8 cellular contexts compared by ENCODE assay signal in the genomic region with DNA sequence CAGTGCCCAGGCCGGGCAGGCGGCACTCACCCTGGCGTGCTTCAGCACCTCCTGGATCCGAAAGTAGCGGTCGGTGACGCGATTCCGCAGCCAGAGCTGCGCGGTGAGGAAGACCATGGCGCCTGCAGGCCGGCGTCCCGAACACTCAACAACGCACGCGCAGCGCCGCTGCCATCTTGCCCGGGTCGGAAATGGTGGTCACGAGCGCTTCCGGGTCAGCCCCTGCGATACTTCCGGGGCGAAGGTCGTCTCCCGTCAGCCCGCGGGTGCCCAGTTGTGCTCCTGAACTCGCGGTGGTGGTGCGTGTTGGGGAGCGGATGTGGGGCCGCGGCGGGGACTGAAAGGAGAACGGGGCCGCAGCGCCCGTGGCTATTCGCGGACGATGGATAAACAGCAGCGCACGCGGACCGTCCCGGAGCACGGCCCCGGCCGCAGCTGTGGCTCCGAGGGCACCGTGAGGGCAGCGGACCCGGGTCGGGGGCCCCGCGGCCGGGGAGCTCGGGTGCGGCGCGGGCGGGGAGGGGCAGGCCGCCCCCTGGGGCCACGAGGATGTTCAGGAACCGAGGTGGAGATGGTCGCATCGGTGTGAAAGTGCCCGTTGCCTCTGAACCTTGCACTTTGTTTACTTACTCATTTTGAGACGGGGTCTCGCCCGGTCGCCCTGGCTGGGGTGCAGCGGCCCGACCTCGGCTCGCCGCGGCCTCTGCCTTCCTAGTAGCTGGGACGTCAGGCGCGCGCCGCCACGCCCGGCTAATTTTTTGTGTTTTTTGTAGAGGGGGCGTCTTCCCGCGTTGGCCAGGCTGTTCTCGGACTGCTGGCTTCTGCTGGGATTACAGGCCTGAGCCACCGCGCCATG. TPM values are rescaled to one million over a fixed set of nuclear protein-coding genes. Genes with fewer than 3 reads are reported as not detected.
DNase-seq lines count a peak whose midpoint lies in the region; ATAC-seq, FAIRE-seq and TF ChIP-seq lines count a peak whose summit lies in the region.

A gene (minus strand): TSS at position 193 of the 856 bp plus-strand sequence. CDS start 76 bp downstream, at position 117.

- peak within 1 kb of the TSS; percentile 88 for H3K4me3 Mint-ChIP-seq in activated T-helper 2 cell treated with anti-CD3 and anti-CD28 coated beads, Interferon-gamma antibody, Interleukin-2, Interleukin-4, amounts not matched to agents 10 μg/mL and 5 μg/mL and 100 μg/mL, durations not matched to agents 14 hours and 24 hours and 36 hours (ENCODE audit: low read depth)
- H3K4me3 Mint-ChIP-seq in natural killer cell treated with Interleukin-12 subunit alpha and Interleukin-12 subunit beta and Interleukin-15 and Interleukin-18, amount 100 ng/mL, for 72 hours = peak within 1 kb of the TSS; percentile 90

- peak; percentile 81 for TF ChIP-seq POLR2A in H54 (IDR thresholded peaks at IDR 0.05; ENCODE audit: low read depth, low read length)

- no peak for TF ChIP-seq CTCF in Loucy (conservative IDR thresholded peaks at IDR 0.05; ENCODE audit: low read length)
- no peak for TF ChIP-seq CTCF in RWPE2 (IDR thresholded peaks at IDR 0.05; ENCODE audit: poor library complexity, severe bottlenecking)
- TF ChIP-seq CTCF in fibroblast of pulmonary artery (IDR thresholded peaks at IDR 0.05; ENCODE audit: low read length, missing control alignments) = peak; percentile 1

- no peaks in the 10 kb centered on the region for H3F3A ChIP-seq in Loucy (ENCODE audit: low read depth)

- FAIRE-seq in H54 (lab: Jason Lieb, UNC) = no peak

- H3K27me3 ChIP-seq in Loucy (ENCODE audit: insufficient read depth, low read length, poor library complexity, severe bottlenecking) (no peaks in the 10 kb centered on the region), RWPE2 (ENCODE audit: insufficient read depth, poor library complexity, severe bottlenecking) (no peaks in the 10 kb centered on the region)

- H3K9me3 ChIP-seq in Loucy (ENCODE audit: insufficient read depth, low read depth, low read length) (no peaks in the 10 kb centered on the region; the same call in 1 of the 2 replicates), RWPE2 (ENCODE audit: severe bottlenecking) (no peaks in the 10 kb centered on the region)

- peak; percentile 93 for ATAC-seq in RWPE2 (ENCODE audit: low read depth)
- ATAC-seq in natural killer cell treated with Interleukin-12 subunit alpha and Interleukin-12 subunit beta and Interleukin-15 and Interleukin-18, amount 100 ng/mL, for 72 hours = peak; percentile 99
- ATAC-seq in stimulated activated naive CD8-positive, alpha-beta T cell treated with anti-CD3 and anti-CD28 coated beads, Interleukin-15, Interleukin-2, amounts not matched to agents 100 U/mL and 50 U/mL, for 24 hours = peak; percentile 96

- H4K20me1 ChIP-seq in Loucy (ENCODE audit: insufficient read depth, low read length, poor library complexity, severe bottlenecking) = peaks cover 35% of the 10 kb centered on the region

- H3K4me2 ChIP-seq in Loucy (ENCODE audit: low read depth, low read length, poor library complexity, severe bottlenecking) = peak within 1 kb of the TSS; percentile 98

- H3K9me2 ChIP-seq in Loucy (replicated peaks; ENCODE audit: low read depth, low read length) = no peaks in the 10 kb centered on the region

- H3K9ac ChIP-seq in Loucy (ENCODE audit: low read depth, low read length, poor library complexity, severe bottlenecking) = peak within 1 kb of the TSS; percentile 95

- peak within 1 kb of the TSS; percentile 89 for H3K27ac Mint-ChIP-seq in activated T-helper 2 cell treated with anti-CD3 and anti-CD28 coated beads, Interferon-gamma antibody, Interleukin-2, Interleukin-4, amounts not matched to agents 10 μg/mL and 5 μg/mL and 100 μg/mL, durations not matched to agents 14 hours and 24 hours and 36 hours
- peak within 1 kb of the TSS; percentile 81 to 85 for H3K27ac Mint-ChIP-seq in natural killer cell treated with Interleukin-12 subunit alpha and Interleukin-12 subunit beta and Interleukin-15 and Interleukin-18, amount 100 ng/mL, for 72 hours

- H3K27me3 Mint-ChIP-seq in activated T-helper 2 cell treated with anti-CD3 and anti-CD28 coated beads, Interferon-gamma antibody, Interleukin-2, Interleukin-4, amounts not matched to agents 10 μg/mL and 5 μg/mL and 100 μg/mL, durations not matched to agents 14 hours and 24 hours and 36 hours (ENCODE audit: low read depth) = no peaks in the 10 kb centered on the region
- H3K27me3 Mint-ChIP-seq in natural killer cell treated with Interleukin-12 subunit alpha and Interleukin-12 subunit beta and Interleukin-15 and Interleukin-18, amount 100 ng/mL, for 72 hours = no peaks in the 10 kb centered on the region

- H3K36me3 ChIP-seq in Loucy (ENCODE audit: insufficient read depth, low read length) (peaks cover 19% of the 10 kb centered on the region; the same call in 1 of the 2 replicates), RWPE2 (ENCODE audit: low read depth) (peaks cover 36% of the 10 kb centered on the region)

- peaks cover 21% of the 10 kb centered on the region for H3K4me1 Mint-ChIP-seq in activated T-helper 2 cell treated with anti-CD3 and anti-CD28 coated beads, Interferon-gamma antibody, Interleukin-2, Interleukin-4, amounts not matched to agents 10 μg/mL and 5 μg/mL and 100 μg/mL, durations not matched to agents 14 hours and 24 hours and 36 hours (ENCODE audit: low read depth)
- peaks cover 19 to 21% of the 10 kb centered on the region in 2 donors for H3K4me1 Mint-ChIP-seq in natural killer cell treated with Interleukin-12 subunit alpha and Interleukin-12 subunit beta and Interleukin-15 and Interleukin-18, amount 100 ng/mL, for 72 hours (ENCODE audit: low read depth in 2 of 2)

- intact Hi-C loops in activated T-helper 2 cell treated with anti-CD3 and anti-CD28 coated beads, Interferon-gamma antibody, Interleukin-2, Interleukin-4, amounts not matched to agents 10 μg/mL and 5 μg/mL and 100 μg/mL, durations not matched to agents 14 hours and 24 hours and 36 hours (cut with micrococcal nuclease) = loop anchor here (1.0 to 10.0 kb wide), 5 partner anchors 8 to 1147 kb away; a partner anchor contains a TSS

- peaks cover 58% of the 10 kb centered on the region for H3K36me3 Mint-ChIP-seq in activated T-helper 2 cell treated with anti-CD3 and anti-CD28 coated beads, Interferon-gamma antibody, Interleukin-2, Interleukin-4, amounts not matched to agents 10 μg/mL and 5 μg/mL and 100 μg/mL, durations not matched to agents 14 hours and 24 hours and 36 hours (ENCODE audit: low read depth)
- peaks cover 6% of the 10 kb centered on the region for H3K36me3 Mint-ChIP-seq in natural killer cell treated with Interleukin-12 subunit alpha and Interleukin-12 subunit beta and Interleukin-15 and Interleukin-18, amount 100 ng/mL, for 72 hours

- DNase-seq in ELF-1 (ENCODE audit: low read depth, low spot score) (peak; percentile 90), H54 (ENCODE audit: insufficient read length, low spot score) (peak; percentile 83), RWPE2 (ENCODE audit: low spot score) (peak; percentile 93), fibroblast of pulmonary artery (ENCODE audit: low read depth) (peak; percentile 88)
- DNase-seq in activated T-helper 2 cell treated with anti-CD3 and anti-CD28 coated beads, Interferon-gamma antibody, Interleukin-2, Interleukin-4, amounts not matched to agents 10 μg/mL and 5 μg/mL and 100 μg/mL, durations not matched to agents 14 hours and 24 hours and 36 hours (ENCODE audit: low spot score) = peak; percentile 96
- DNase-seq in natural killer cell treated with Interleukin-12 subunit alpha and Interleukin-12 subunit beta and Interleukin-15 and Interleukin-18, amount 100 ng/mL, for 72 hours (ENCODE audit: low spot score) = peak; percentile 98
- DNase-seq in stimulated activated naive CD8-positive, alpha-beta T cell treated with anti-CD3 and anti-CD28 coated beads, Interleukin-15, Interleukin-2, amounts not matched to agents 100 U/mL and 50 U/mL, for 24 hours = peak; percentile 95

- H3K4me3 ChIP-seq in Loucy (ENCODE audit: low read length, poor library complexity, severe bottlenecking) (peak within 1 kb of the TSS; percentile 99), RWPE2 (ENCODE audit: severe bottlenecking) (peak within 1 kb of the TSS; percentile 81), fibroblast of pulmonary artery (replicated peaks; ENCODE audit: low read depth, low read length) (peak within 1 kb of the TSS; percentile 88)

- H3K27ac ChIP-seq in RWPE2 (ENCODE audit: poor library complexity, severe bottlenecking) = peak within 1 kb of the TSS; percentile 60

- peaks cover 63% of the 10 kb centered on the region for H3K79me2 ChIP-seq in Loucy (ENCODE audit: insufficient read depth, low read length)

- peaks cover 23% of the 10 kb centered on the region for H3K4me1 ChIP-seq in Loucy (ENCODE audit: insufficient read depth, low read length, poor library complexity, severe bottlenecking)
- peaks cover 14% of the 10 kb centered on the region for H3K4me1 ChIP-seq in RWPE2 (ENCODE audit: insufficient read depth, poor library complexity, severe bottlenecking)

- peak within 1 kb of the TSS; percentile 89 for H2AFZ ChIP-seq in Loucy (ENCODE audit: low read length)

- H3K9me3 Mint-ChIP-seq in activated T-helper 2 cell treated with anti-CD3 and anti-CD28 coated beads, Interferon-gamma antibody, Interleukin-2, Interleukin-4, amounts not matched to agents 10 μg/mL and 5 μg/mL and 100 μg/mL, durations not matched to agents 14 hours and 24 hours and 36 hours = no peaks in the 10 kb centered on the region
- no peaks in the 10 kb centered on the region for H3K9me3 Mint-ChIP-seq in natural killer cell treated with Interleukin-12 subunit alpha and Interleukin-12 subunit beta and Interleukin-15 and Interleukin-18, amount 100 ng/mL, for 72 hours

RNA-seq across cellular contexts. Expression of the gene that starts here (rescaled TPM):
- 143 and 154 TPM in 2 replicates for total RNA-seq in activated T-helper 2 cell treated with anti-CD3 and anti-CD28 coated beads, Interferon-gamma antibody, Interleukin-2, Interleukin-4, amounts not matched to agents 10 μg/mL and 5 μg/mL and 100 μg/mL, durations not matched to agents 14 hours and 24 hours and 36 hours
- 100 to 1,000 TPM; 138 to 175 TPM for total RNA-seq in natural killer cell treated with Interleukin-12 subunit alpha and Interleukin-12 subunit beta and Interleukin-15 and Interleukin-18, amount 100 ng/mL, for 72 hours

Comparison
In these comparisons a context has a peak if more than half of its experiments do, and no peak if none do; other contexts are left out.
1. Peak in every context shown above with its lines: DNase-seq, ATAC-seq, H3K4me3 ChIP-seq and H3K27ac ChIP-seq.